22 cellular contexts compared by ENCODE assay signal in genomic region chr20:63270606-63271325, GRCh38. TPM values are rescaled to one million over a fixed set of nuclear protein-coding genes. Genes with fewer than 3 reads are reported as not detected.
DNase-seq lines count a peak whose midpoint lies in the region; ATAC-seq, FAIRE-seq and TF ChIP-seq lines count a peak whose summit lies in the region.
"Had no signal": no experiment of that assay in that cellular context is flagged by ENCODE, and none has a peak within 500 bp of the region (broad histone marks: within the 10 kb centered on the region; RNA-seq: fewer than 3 reads in every experiment).

No MANE protein-coding gene starts in this region.

- POLR2A ChIA-PET in HepG2 (lab: Yijun Ruan, JAX) = no interaction called here

- in situ Hi-C loops in HepG2 (cut with HindIII; ENCODE audit: extremely low pct_ligation_motif_present, low pct_unique_long_range_greater_than_20kb) = no loop called here

- no peaks in the 10 kb centered on the region for H3K9me3 ChIP-seq in HepG2 (ENCODE audit: low read length)
- no peaks in the 10 kb centered on the region for H3K9me3 ChIP-seq in right lobe of liver
- H3K9me3 ChIP-seq: left lung, stomach, uterus had no signal

- peak overlapping the region; percentile 14 for H3K4me3 Mint-ChIP-seq in activated T-helper 2 cell treated with anti-CD3 and anti-CD28 coated beads, Interferon-gamma antibody, Interleukin-2, Interleukin-4, amounts not matched to agents 10 μg/mL and 5 μg/mL and 100 μg/mL, durations not matched to agents 14 hours and 24 hours and 36 hours (ENCODE audit: low read depth)
- peak overlapping the region; percentile 67 for H3K4me3 Mint-ChIP-seq in glutamatergic neuron (ENCODE audit: unreplicated experiment)

- H2AFZ ChIP-seq in HepG2 (ENCODE audit: low read length) = no peak overlapping the region
- H2AFZ ChIP-seq: parathyroid adenoma had no signal

- peaks cover 3 to 23% of the 10 kb centered on the region in 2 experiments; a peak in 3 of 5 replicates for H3K27me3 ChIP-seq in HepG2 (ENCODE audit: control insufficient read depth in 1 of 2, insufficient read depth in 2 of 2, low read length in 2 of 2)
- H3K27me3 ChIP-seq in right lobe of liver = no peaks in the 10 kb centered on the region
- H3K27me3 ChIP-seq: uterus had no signal

- TF ChIP-seq POLR2A in HepG2 (IDR thresholded peaks at IDR 0.05; ENCODE audit: insufficient read depth in 1 of 2, low read depth in 2 of 2, low read length in 2 of 2) (no peak), right lobe of liver (IDR thresholded peaks at IDR 0.05) (no peak)

- WGBS in HepG2 (ENCODE audit: low lambda C conversion rate) = 88% methylated on average over 9 of the region's 9 CpGs
- WGBS in right lobe of liver (ENCODE audit: insufficient coverage, low coverage, low lambda C conversion rate, missing lambda C conversion rate) = 91% methylated on average over 6 of the region's 9 CpGs

- no peak for DNase-seq in HepG2 (ENCODE audit: low spot score)
- no peak for DNase-seq in right lobe of liver
- no peak for DNase-seq in activated T-helper 2 cell treated with anti-CD3 and anti-CD28 coated beads, Interferon-gamma antibody, Interleukin-2, Interleukin-4, amounts not matched to agents 10 μg/mL and 5 μg/mL and 100 μg/mL, durations not matched to agents 14 hours and 24 hours and 36 hours (ENCODE audit: low spot score)
- no peak for DNase-seq in glutamatergic neuron
- no peak for DNase-seq in urothelium cell line (ENCODE audit: low spot score)
- DNase-seq in Right ventricle myocardium inferior (ENCODE audit: missing footprints) = no peak
- no peak for DNase-seq in effector CD4-positive, alpha-beta T cell
- DNase-seq in nucleus accumbens (lab: John Stamatoyannopoulos, UW) = no peak
- DNase-seq: COR-L47; cortex of kidney; EL; H7; left lung; NCI-H2081; stimulated activated CD4-positive, alpha-beta T cell treated with anti-CD3 and anti-CD28 coated beads, Interleukin-1b, Interleukin-23, amount 100 ng/mL, for 48 hours; stomach; uterus had no signal

- CTCF ChIA-PET in HepG2 (lab: Yijun Ruan, JAX; ENCODE audit: low intra/inter-chr PET ratio, low total read pairs) = no interaction called here

- H3K27ac ChIP-seq in HepG2 (ENCODE audit: extremely low read length, insufficient read depth, low read length) = no peak overlapping the region
- no peak overlapping the region for H3K27ac ChIP-seq in right lobe of liver
- H3K27ac ChIP-seq: left lung, parathyroid adenoma, stomach, uterus had no signal

- BruUV-seq in HepG2 (replicated peaks; lab: Mats Ljungman, UMichigan) = no TSS peak

- TF ChIP-seq CTCF in HepG2 (CRISPR knock-in tag; IDR thresholded peaks at IDR 0.05) (no peak), right lobe of liver (IDR thresholded peaks at IDR 0.05) (no peak), glutamatergic neuron (IDR thresholded peaks at IDR 0.05; ENCODE audit: partially characterized antibody, unreplicated experiment) (no peak)

- peak; percentile 42 for FAIRE-seq in HepG2 (lab: Jason Lieb, UNC)
- peak; percentile 91 for FAIRE-seq in urothelium cell line (lab: Jason Lieb, UNC)

- no peaks in the 10 kb centered on the region for H3K9me3 Mint-ChIP-seq in activated T-helper 2 cell treated with anti-CD3 and anti-CD28 coated beads, Interferon-gamma antibody, Interleukin-2, Interleukin-4, amounts not matched to agents 10 μg/mL and 5 μg/mL and 100 μg/mL, durations not matched to agents 14 hours and 24 hours and 36 hours
- peaks cover 13% of the 10 kb centered on the region for H3K9me3 Mint-ChIP-seq in glutamatergic neuron (ENCODE audit: unreplicated experiment)

- H3K27me3 Mint-ChIP-seq in activated T-helper 2 cell treated with anti-CD3 and anti-CD28 coated beads, Interferon-gamma antibody, Interleukin-2, Interleukin-4, amounts not matched to agents 10 μg/mL and 5 μg/mL and 100 μg/mL, durations not matched to agents 14 hours and 24 hours and 36 hours (ENCODE audit: low read depth) = peaks cover 4% of the 10 kb centered on the region
- peaks cover 13% of the 10 kb centered on the region for H3K27me3 Mint-ChIP-seq in glutamatergic neuron (ENCODE audit: unreplicated experiment)

- H3K9ac ChIP-seq in HepG2 (ENCODE audit: insufficient read depth, low read depth, low read length) = no peak overlapping the region
- H3K9ac ChIP-seq: parathyroid adenoma had no signal

- H3K36me3 ChIP-seq in HepG2 (replicated peaks in 1 of 2; ENCODE audit: control insufficient read depth in 1 of 2, insufficient read depth in 2 of 2, low read length in 2 of 2) (peaks cover 7 to 8% of the 10 kb centered on the region in 2 experiments), right lobe of liver (no peaks in the 10 kb centered on the region)
- H3K36me3 ChIP-seq: uterus had no signal

- ATAC-seq in HepG2 (no peak), right lobe of liver (no peak), Right ventricle myocardium inferior (no peak)
- ATAC-seq: left lung had no signal

- H3K4me1 Mint-ChIP-seq in activated T-helper 2 cell treated with anti-CD3 and anti-CD28 coated beads, Interferon-gamma antibody, Interleukin-2, Interleukin-4, amounts not matched to agents 10 μg/mL and 5 μg/mL and 100 μg/mL, durations not matched to agents 14 hours and 24 hours and 36 hours (ENCODE audit: low read depth) = peaks cover 13% of the 10 kb centered on the region
- H3K4me1 Mint-ChIP-seq in glutamatergic neuron (ENCODE audit: low read depth, unreplicated experiment) = peaks cover 24% of the 10 kb centered on the region

- H3K36me3 Mint-ChIP-seq in activated T-helper 2 cell treated with anti-CD3 and anti-CD28 coated beads, Interferon-gamma antibody, Interleukin-2, Interleukin-4, amounts not matched to agents 10 μg/mL and 5 μg/mL and 100 μg/mL, durations not matched to agents 14 hours and 24 hours and 36 hours (ENCODE audit: low read depth) = peaks cover 4% of the 10 kb centered on the region
- H3K36me3 Mint-ChIP-seq in glutamatergic neuron (ENCODE audit: unreplicated experiment) = no peaks in the 10 kb centered on the region

- peaks cover 47% of the 10 kb centered on the region for H3K4me1 ChIP-seq in HepG2 (ENCODE audit: insufficient read depth, low read length)
- H3K4me1 ChIP-seq in right lobe of liver = peaks cover 0 to 13% (median 6%) of the 10 kb centered on the region in 4 donors
- H3K4me1 ChIP-seq: parathyroid adenoma had no signal

- no peak overlapping the region for H3K4me3 ChIP-seq in HepG2 (replicated peaks in 1 of 3; ENCODE audit: insufficient read depth in 1 of 3, low read depth in 2 of 3, low read length in 3 of 3)
- H3K4me3 ChIP-seq in right lobe of liver = no peak overlapping the region
- H3K4me3 ChIP-seq: uterus had no signal

- peaks cover 30% of the 10 kb centered on the region for H3K79me2 ChIP-seq in HepG2 (ENCODE audit: insufficient read depth, low read length)

- TF ChIP-seq EP300 in HepG2 (IDR thresholded peaks at IDR 0.05; ENCODE audit: low read depth in 2 of 2, low read length in 2 of 2) (no peak), HepG2 (CRISPR knock-in tag; IDR thresholded peaks at IDR 0.05; ENCODE audit: borderline replicate concordance) (no peak)

- peaks cover 22% of the 10 kb centered on the region for H4K20me1 ChIP-seq in HepG2 (ENCODE audit: insufficient read depth, low read length)

- TF ChIP-seq RAD21 in HepG2 (CRISPR knock-in tag; IDR thresholded peaks at IDR 0.05) = no peak

- no peak overlapping the region for H3K4me2 ChIP-seq in HepG2 (ENCODE audit: low read depth, low read length)

- intact Hi-C loops in HepG2 (cut with micrococcal nuclease; ENCODE audit: unreplicated experiment) (no loop called here), right lobe of liver (cut with DNase I) (no loop called here), Right ventricle myocardium inferior (cut with DNase I) (no loop called here)
- intact Hi-C loops in activated T-helper 2 cell treated with anti-CD3 and anti-CD28 coated beads, Interferon-gamma antibody, Interleukin-2, Interleukin-4, amounts not matched to agents 10 μg/mL and 5 μg/mL and 100 μg/mL, durations not matched to agents 14 hours and 24 hours and 36 hours (cut with micrococcal nuclease) = loop anchor here (1.0 kb wide), 1 partner anchor 54 kb away; the partner anchor contains the start of gene YTHDF1

- no peak overlapping the region for H3K27ac Mint-ChIP-seq in activated T-helper 2 cell treated with anti-CD3 and anti-CD28 coated beads, Interferon-gamma antibody, Interleukin-2, Interleukin-4, amounts not matched to agents 10 μg/mL and 5 μg/mL and 100 μg/mL, durations not matched to agents 14 hours and 24 hours and 36 hours
- no peak overlapping the region for H3K27ac Mint-ChIP-seq in glutamatergic neuron (ENCODE audit: unreplicated experiment)

RNA-seq across cellular contexts. Expression of gene ARFGAP1, which starts 1.8 kb away (rescaled TPM):
- total RNA-seq in HepG2 (2016; rRNA removed; fragmentation: Illumina TruSeq; extraction: Trizol) = 51.4 and 132 TPM in 2 replicates
- total RNA-seq in HepG2 (2016; cell fraction: cytosol; rRNA removed; fragmentation: Illumina TruSeq; extraction: Trizol; ENCODE audit: low read depth) = 32.3 and 33.5 TPM in 2 replicates
- total RNA-seq in HepG2 (2016; cell fraction: insoluble cytoplasmic fraction; rRNA removed; fragmentation: Illumina TruSeq; extraction: Trizol) = 44.4 and 147 TPM in 2 replicates
- 36.6 and 38.2 TPM in 2 replicates for total RNA-seq in HepG2 (2016; cell fraction: membrane; rRNA removed; fragmentation: Illumina TruSeq; extraction: Trizol)
- total RNA-seq in HepG2 (2016; cell fraction: nucleus; rRNA removed; fragmentation: Illumina TruSeq; extraction: Trizol) = 173 and 206 TPM in 2 replicates
- polyA plus RNA-seq in HepG2 (2011; rRNA removed) = 132 and 173 TPM in 2 replicates
- polyA plus RNA-seq in HepG2 (2011; cell fraction: cytosol; rRNA removed) = 40.1 and 86.0 TPM in 2 replicates
- 1,804 and 3,077 TPM in 2 replicates for polyA plus RNA-seq in HepG2 (2011; cell fraction: nucleus; rRNA removed)
- 112 and 149 TPM in 2 replicates for polyA plus RNA-seq in HepG2 (2012)
- 5.1 and 5.7 TPM in 2 replicates for polyA plus RNA-seq in HepG2 (2016; cell fraction: cytosol; fragmentation: Illumina TruSeq; extraction: Trizol; ENCODE audit: low read depth)
- polyA plus RNA-seq in HepG2 (2016; cell fraction: insoluble cytoplasmic fraction; fragmentation: Illumina TruSeq; extraction: Trizol; ENCODE audit: low read depth) = 47.2 and 54.2 TPM in 2 replicates
- polyA plus RNA-seq in HepG2 (2016; cell fraction: membrane; fragmentation: Illumina TruSeq; extraction: Trizol; ENCODE audit: low read depth) = 13.3 and 16.2 TPM in 2 replicates
- polyA plus RNA-seq in HepG2 (2016; cell fraction: nucleus; fragmentation: Illumina TruSeq; extraction: Trizol; ENCODE audit: insufficient read depth, low read depth) = 572 and 622 TPM in 2 replicates
- 69.2 and 278 TPM in 2 replicates for polyA minus RNA-seq in HepG2 (2011; rRNA and poly(A)+ RNA removed; ENCODE audit: low replicate concordance)
- polyA minus RNA-seq in HepG2 (2011; cell fraction: cytosol; rRNA and poly(A)+ RNA removed) = 47.8 and 61.7 TPM in 2 replicates
- polyA minus RNA-seq in HepG2 (2011; cell fraction: nucleus; rRNA and poly(A)+ RNA removed) = 203 and 232 TPM in 2 replicates
- 10 to 100 TPM; 17.4 to 42.8 (median 29.5) TPM for total RNA-seq in right lobe of liver
- 93.8 and 94.4 TPM in 2 replicates for total RNA-seq in activated T-helper 2 cell treated with anti-CD3 and anti-CD28 coated beads, Interferon-gamma antibody, Interleukin-2, Interleukin-4, amounts not matched to agents 10 μg/mL and 5 μg/mL and 100 μg/mL, durations not matched to agents 14 hours and 24 hours and 36 hours
- total RNA-seq in glutamatergic neuron (ENCODE audit: unreplicated experiment) = 93.6 TPM
- total RNA-seq in Right ventricle myocardium inferior = 28.8 TPM

RNA-seq across cellular contexts. Expression of gene NKAIN4, which starts 16.5 kb away (rescaled TPM):
- total RNA-seq in HepG2 (2016; rRNA removed; fragmentation: Illumina TruSeq; extraction: Trizol) (not detected in 2 replicates), right lobe of liver (not detected), glutamatergic neuron (ENCODE audit: unreplicated experiment) (183 TPM), Right ventricle myocardium inferior (not detected)
- not detected in 2 replicates for total RNA-seq in HepG2 (2016; cell fraction: cytosol; rRNA removed; fragmentation: Illumina TruSeq; extraction: Trizol; ENCODE audit: low read depth)
- not detected in 2 replicates for total RNA-seq in HepG2 (2016; cell fraction: insoluble cytoplasmic fraction; rRNA removed; fragmentation: Illumina TruSeq; extraction: Trizol)
- not detected in 2 replicates for total RNA-seq in HepG2 (2016; cell fraction: membrane; rRNA removed; fragmentation: Illumina TruSeq; extraction: Trizol)
- not detected in 2 replicates for total RNA-seq in HepG2 (2016; cell fraction: nucleus; rRNA removed; fragmentation: Illumina TruSeq; extraction: Trizol)
- not detected in 2 replicates for polyA plus RNA-seq in HepG2 (2011; rRNA removed)
- polyA plus RNA-seq in HepG2 (2011; cell fraction: cytosol; rRNA removed) = not detected in 2 replicates
- polyA plus RNA-seq in HepG2 (2011; cell fraction: nucleus; rRNA removed) = not detected in 2 replicates
- polyA plus RNA-seq in HepG2 (2012) = 0.27 TPM in 1 of 2 replicates, not detected in the other
- polyA plus RNA-seq in HepG2 (2016; cell fraction: cytosol; fragmentation: Illumina TruSeq; extraction: Trizol; ENCODE audit: low read depth) = not detected in 2 replicates
- not detected in 2 replicates for polyA plus RNA-seq in HepG2 (2016; cell fraction: insoluble cytoplasmic fraction; fragmentation: Illumina TruSeq; extraction: Trizol; ENCODE audit: low read depth)
- polyA plus RNA-seq in HepG2 (2016; cell fraction: membrane; fragmentation: Illumina TruSeq; extraction: Trizol; ENCODE audit: low read depth) = not detected in 2 replicates
- not detected in 2 replicates for polyA plus RNA-seq in HepG2 (2016; cell fraction: nucleus; fragmentation: Illumina TruSeq; extraction: Trizol; ENCODE audit: insufficient read depth, low read depth)
- polyA minus RNA-seq in HepG2 (2011; rRNA and poly(A)+ RNA removed; ENCODE audit: low replicate concordance) = not detected in 2 replicates
- polyA minus RNA-seq in HepG2 (2011; cell fraction: cytosol; rRNA and poly(A)+ RNA removed) = not detected in 2 replicates
- not detected in 2 replicates for polyA minus RNA-seq in HepG2 (2011; cell fraction: nucleus; rRNA and poly(A)+ RNA removed)
- total RNA-seq in activated T-helper 2 cell treated with anti-CD3 and anti-CD28 coated beads, Interferon-gamma antibody, Interleukin-2, Interleukin-4, amounts not matched to agents 10 μg/mL and 5 μg/mL and 100 μg/mL, durations not matched to agents 14 hours and 24 hours and 36 hours = not detected in 2 replicates
- total RNA-seq: mononuclear cell, NCI-H460 had no signal
- polyA plus RNA-seq: AG04450 had no signal

RNA-seq across cellular contexts. Expression of gene COL20A1, which starts 22.2 kb away (rescaled TPM):
- total RNA-seq in HepG2 (2016; rRNA removed; fragmentation: Illumina TruSeq; extraction: Trizol) (not detected in 2 replicates), right lobe of liver (not detected), glutamatergic neuron (ENCODE audit: unreplicated experiment) (2.1 TPM), Right ventricle myocardium inferior (not detected)
- total RNA-seq in HepG2 (2016; cell fraction: cytosol; rRNA removed; fragmentation: Illumina TruSeq; extraction: Trizol; ENCODE audit: low read depth) = not detected in 2 replicates
- not detected in 2 replicates for total RNA-seq in HepG2 (2016; cell fraction: insoluble cytoplasmic fraction; rRNA removed; fragmentation: Illumina TruSeq; extraction: Trizol)
- not detected in 2 replicates for total RNA-seq in HepG2 (2016; cell fraction: membrane; rRNA removed; fragmentation: Illumina TruSeq; extraction: Trizol)
- not detected in 2 replicates for total RNA-seq in HepG2 (2016; cell fraction: nucleus; rRNA removed; fragmentation: Illumina TruSeq; extraction: Trizol)
- polyA plus RNA-seq in HepG2 (2011; rRNA removed) = 0.03 TPM in 1 of 2 replicates, not detected in the other
- polyA plus RNA-seq in HepG2 (2011; cell fraction: cytosol; rRNA removed) = 0.03 TPM in 1 of 2 replicates, not detected in the other
- 0.09 and 0.14 TPM in 2 replicates for polyA plus RNA-seq in HepG2 (2011; cell fraction: nucleus; rRNA removed)
- not detected in 2 replicates for polyA plus RNA-seq in HepG2 (2012)
- not detected in 2 replicates for polyA plus RNA-seq in HepG2 (2016; cell fraction: cytosol; fragmentation: Illumina TruSeq; extraction: Trizol; ENCODE audit: low read depth)
- polyA plus RNA-seq in HepG2 (2016; cell fraction: insoluble cytoplasmic fraction; fragmentation: Illumina TruSeq; extraction: Trizol; ENCODE audit: low read depth) = not detected in 2 replicates
- polyA plus RNA-seq in HepG2 (2016; cell fraction: membrane; fragmentation: Illumina TruSeq; extraction: Trizol; ENCODE audit: low read depth) = not detected in 2 replicates
- polyA plus RNA-seq in HepG2 (2016; cell fraction: nucleus; fragmentation: Illumina TruSeq; extraction: Trizol; ENCODE audit: insufficient read depth, low read depth) = not detected in 2 replicates
- not detected in 2 replicates for polyA minus RNA-seq in HepG2 (2011; rRNA and poly(A)+ RNA removed; ENCODE audit: low replicate concordance)
- polyA minus RNA-seq in HepG2 (2011; cell fraction: cytosol; rRNA and poly(A)+ RNA removed) = not detected in 2 replicates
- under 0.01 and 0.12 TPM in 2 replicates for polyA minus RNA-seq in HepG2 (2011; cell fraction: nucleus; rRNA and poly(A)+ RNA removed)
- not detected in 2 replicates for total RNA-seq in activated T-helper 2 cell treated with anti-CD3 and anti-CD28 coated beads, Interferon-gamma antibody, Interleukin-2, Interleukin-4, amounts not matched to agents 10 μg/mL and 5 μg/mL and 100 μg/mL, durations not matched to agents 14 hours and 24 hours and 36 hours
- total RNA-seq: epithelial cell of proximal tubule, left lung, mononuclear cell had no signal
- polyA plus RNA-seq: AG04450 had no signal

RNA-seq across cellular contexts. Expression of gene BIRC7, which starts 35.1 kb away (rescaled TPM):
- 0.20 and 0.27 TPM in 2 replicates for total RNA-seq in HepG2 (2016; rRNA removed; fragmentation: Illumina TruSeq; extraction: Trizol)
- not detected in 2 replicates for total RNA-seq in HepG2 (2016; cell fraction: cytosol; rRNA removed; fragmentation: Illumina TruSeq; extraction: Trizol; ENCODE audit: low read depth)
- 0.33 and 0.45 TPM in 2 replicates for total RNA-seq in HepG2 (2016; cell fraction: insoluble cytoplasmic fraction; rRNA removed; fragmentation: Illumina TruSeq; extraction: Trizol)
- total RNA-seq in HepG2 (2016; cell fraction: membrane; rRNA removed; fragmentation: Illumina TruSeq; extraction: Trizol) = 0.12 and 0.17 TPM in 2 replicates
- 0.28 and 0.53 TPM in 2 replicates for total RNA-seq in HepG2 (2016; cell fraction: nucleus; rRNA removed; fragmentation: Illumina TruSeq; extraction: Trizol)
- polyA plus RNA-seq in HepG2 (2011; rRNA removed) = 5.1 and 8.6 TPM in 2 replicates
- 4.3 and 7.9 TPM in 2 replicates for polyA plus RNA-seq in HepG2 (2011; cell fraction: cytosol; rRNA removed)
- 81.1 and 86.7 TPM in 2 replicates for polyA plus RNA-seq in HepG2 (2011; cell fraction: nucleus; rRNA removed)
- 2.6 and 6.6 TPM in 2 replicates for polyA plus RNA-seq in HepG2 (2012)
- 0.14 TPM in 1 of 2 replicates, not detected in the other for polyA plus RNA-seq in HepG2 (2016; cell fraction: cytosol; fragmentation: Illumina TruSeq; extraction: Trizol; ENCODE audit: low read depth)
- polyA plus RNA-seq in HepG2 (2016; cell fraction: insoluble cytoplasmic fraction; fragmentation: Illumina TruSeq; extraction: Trizol; ENCODE audit: low read depth) = 0.37 TPM in 1 of 2 replicates, not detected in the other
- 0.29 TPM in 1 of 2 replicates, not detected in the other for polyA plus RNA-seq in HepG2 (2016; cell fraction: membrane; fragmentation: Illumina TruSeq; extraction: Trizol; ENCODE audit: low read depth)
- polyA plus RNA-seq in HepG2 (2016; cell fraction: nucleus; fragmentation: Illumina TruSeq; extraction: Trizol; ENCODE audit: insufficient read depth, low read depth) = 0.62 and 0.85 TPM in 2 replicates
- polyA minus RNA-seq in HepG2 (2011; rRNA and poly(A)+ RNA removed; ENCODE audit: low replicate concordance) = 0.37 and 4.3 TPM in 2 replicates
- 2.0 and 2.2 TPM in 2 replicates for polyA minus RNA-seq in HepG2 (2011; cell fraction: cytosol; rRNA and poly(A)+ RNA removed)
- 6.4 and 9.9 TPM in 2 replicates for polyA minus RNA-seq in HepG2 (2011; cell fraction: nucleus; rRNA and poly(A)+ RNA removed)
- not detected for total RNA-seq in right lobe of liver
- not detected in 2 replicates for total RNA-seq in activated T-helper 2 cell treated with anti-CD3 and anti-CD28 coated beads, Interferon-gamma antibody, Interleukin-2, Interleukin-4, amounts not matched to agents 10 μg/mL and 5 μg/mL and 100 μg/mL, durations not matched to agents 14 hours and 24 hours and 36 hours
- not detected for total RNA-seq in glutamatergic neuron (ENCODE audit: unreplicated experiment)
- not detected for total RNA-seq in Right ventricle myocardium inferior
- total RNA-seq: H7, stomach, uterus had no signal
- polyA plus RNA-seq: AG04450, stomach had no signal

RNA-seq across cellular contexts. Expression of gene YTHDF1, which starts 54.8 kb away (rescaled TPM):
- 37.7 and 39.8 TPM in 2 replicates for total RNA-seq in HepG2 (2016; rRNA removed; fragmentation: Illumina TruSeq; extraction: Trizol)
- 15.1 and 15.2 TPM in 2 replicates for total RNA-seq in HepG2 (2016; cell fraction: cytosol; rRNA removed; fragmentation: Illumina TruSeq; extraction: Trizol; ENCODE audit: low read depth)
- total RNA-seq in HepG2 (2016; cell fraction: insoluble cytoplasmic fraction; rRNA removed; fragmentation: Illumina TruSeq; extraction: Trizol) = 35.8 and 37.7 TPM in 2 replicates
- 41.8 and 42.4 TPM in 2 replicates for total RNA-seq in HepG2 (2016; cell fraction: membrane; rRNA removed; fragmentation: Illumina TruSeq; extraction: Trizol)
- total RNA-seq in HepG2 (2016; cell fraction: nucleus; rRNA removed; fragmentation: Illumina TruSeq; extraction: Trizol) = 28.2 and 31.2 TPM in 2 replicates
- 34.5 and 36.4 TPM in 2 replicates for polyA plus RNA-seq in HepG2 (2011; rRNA removed)
- polyA plus RNA-seq in HepG2 (2011; cell fraction: cytosol; rRNA removed) = 27.2 and 28.5 TPM in 2 replicates
- 36.7 and 41.9 TPM in 2 replicates for polyA plus RNA-seq in HepG2 (2011; cell fraction: nucleus; rRNA removed)
- polyA plus RNA-seq in HepG2 (2012) = 36.8 and 38.5 TPM in 2 replicates
- 9.5 and 11.3 TPM in 2 replicates for polyA plus RNA-seq in HepG2 (2016; cell fraction: cytosol; fragmentation: Illumina TruSeq; extraction: Trizol; ENCODE audit: low read depth)
- polyA plus RNA-seq in HepG2 (2016; cell fraction: insoluble cytoplasmic fraction; fragmentation: Illumina TruSeq; extraction: Trizol; ENCODE audit: low read depth) = 51.6 and 60.0 TPM in 2 replicates
- 29.6 and 31.9 TPM in 2 replicates for polyA plus RNA-seq in HepG2 (2016; cell fraction: membrane; fragmentation: Illumina TruSeq; extraction: Trizol; ENCODE audit: low read depth)
- polyA plus RNA-seq in HepG2 (2016; cell fraction: nucleus; fragmentation: Illumina TruSeq; extraction: Trizol; ENCODE audit: insufficient read depth, low read depth) = 75.9 and 78.1 TPM in 2 replicates
- 40.3 and 47.9 TPM in 2 replicates for polyA minus RNA-seq in HepG2 (2011; rRNA and poly(A)+ RNA removed; ENCODE audit: low replicate concordance)
- polyA minus RNA-seq in HepG2 (2011; cell fraction: cytosol; rRNA and poly(A)+ RNA removed) = 30.1 and 32.4 TPM in 2 replicates
- 17.8 and 21.1 TPM in 2 replicates for polyA minus RNA-seq in HepG2 (2011; cell fraction: nucleus; rRNA and poly(A)+ RNA removed)
- 10 to 100 TPM; 16.4 to 23.6 (median 21.1) TPM for total RNA-seq in right lobe of liver
- total RNA-seq in activated T-helper 2 cell treated with anti-CD3 and anti-CD28 coated beads, Interferon-gamma antibody, Interleukin-2, Interleukin-4, amounts not matched to agents 10 μg/mL and 5 μg/mL and 100 μg/mL, durations not matched to agents 14 hours and 24 hours and 36 hours = 43.7 and 44.7 TPM in 2 replicates
- 43.3 TPM for total RNA-seq in glutamatergic neuron (ENCODE audit: unreplicated experiment)
- 22.9 TPM for total RNA-seq in Right ventricle myocardium inferior

Comparison
In these comparisons a context has a peak if more than half of its experiments do, and no peak if none do; other contexts are left out.
1. RNA of gene NKAIN4, which starts 16.5 kb away (total RNA-seq): 183 TPM in glutamatergic neuron (single experiment); not detected in HepG2, not detected in right lobe of liver, not detected in activated T-helper 2 cell treated with anti-CD3 and anti-CD28 coated beads, Interferon-gamma antibody, Interleukin-2, Interleukin-4, amounts not matched to agents 10 μg/mL and 5 μg/mL and 100 μg/mL, durations not matched to agents 14 hours and 24 hours and 36 hours and not detected in Right ventricle myocardium inferior (single experiment); every median in the first group is over 100 times any median in the second.